Comparison of ENCODE assay signal across 9 cellular contexts in genomic region chr12:53751336-53752191, GRCh38. TPM values are rescaled to one million over a fixed set of nuclear protein-coding genes. Genes with fewer than 3 reads are reported as not detected.
A peak's percentile ranks its signal among the peaks of the same experiment; 100 is the strongest.
DNase-seq lines count a peak whose midpoint lies in the region; ATAC-seq and TF ChIP-seq lines count a peak whose summit lies in the region.
"Had no signal": no experiment of that assay in that cellular context is flagged by ENCODE, and none has a peak within 500 bp of the region (broad histone marks: within the 10 kb centered on the region; RNA-seq: fewer than 3 reads in every experiment).

TSS of gene CISTR (minus strand) at chr12:53751979.

- no peak for TF ChIP-seq CTCF in AG04450 (IDR thresholded peaks at IDR 0.05; ENCODE audit: low read depth, low read length)
- no peak for TF ChIP-seq CTCF in mammary epithelial cell (conservative IDR thresholded peaks at IDR 0.05 in 1 of 2, IDR thresholded peaks at IDR 0.05 in 1 of 2; ENCODE audit: extremely low read depth in 1 of 2, insufficient read depth in 1 of 2, low read depth in 1 of 2, low read length in 2 of 2)
- no peak for TF ChIP-seq CTCF in liver (IDR thresholded peaks at IDR 0.05; ENCODE audit: low read depth, low read length, missing input control)
- TF ChIP-seq CTCF in thoracic aorta (IDR thresholded peaks at IDR 0.05), result no peak

- H3K36me3 ChIP-seq in mammary epithelial cell (ENCODE audit: insufficient read depth, low read length) (no peaks in the 10 kb centered on the region), liver (ENCODE audit: control insufficient read depth in 4 of 4, insufficient read depth in 3 of 4, low read depth in 1 of 4, low read length in 3 of 4) (no peaks in the 10 kb centered on the region), thoracic aorta (no peaks in the 10 kb centered on the region)

- ATAC-seq in GM19023 (IDR thresholded peaks at IDR 0.05; ENCODE audit: unreplicated experiment), result peak; percentile 45
- no peak for ATAC-seq in thoracic aorta (ENCODE audit: insufficient number of reproducible peaks, low FRiP score, low read depth)
- ATAC-seq in GM19455 (IDR thresholded peaks at IDR 0.05; ENCODE audit: unreplicated experiment), result no peak

- POLR2A ChIA-PET in AG04450 (lab: Yijun Ruan, JAX), result no interaction called here

- H3K79me2 ChIP-seq in mammary epithelial cell (ENCODE audit: insufficient read depth, low read length), result no peaks in the 10 kb centered on the region

- H3K9ac ChIP-seq in mammary epithelial cell (ENCODE audit: insufficient read depth, low read length) (no peak within 1 kb of the TSS), liver (ENCODE audit: low read depth in 1 of 2, low read length in 2 of 2) (peak within 1 kb of the TSS in 1 of 2 donors; percentile 17)

- peaks cover 4% of the 10 kb centered on the region for H3K4me1 ChIP-seq in mammary epithelial cell (ENCODE audit: insufficient read depth, low read length)
- H3K4me1 ChIP-seq in liver (ENCODE audit: control insufficient read depth in 4 of 4, insufficient read depth in 4 of 4, low read length in 3 of 4), result peaks cover 8 to 15% (median 13%) of the 10 kb centered on the region in 4 donors
- peaks cover 15 to 19% of the 10 kb centered on the region in 2 donors for H3K4me1 ChIP-seq in thoracic aorta (ENCODE audit: control insufficient read depth in 1 of 2, low read depth in 2 of 2)

- peak within 1 kb of the TSS; percentile 77 for H2AFZ ChIP-seq in mammary epithelial cell (ENCODE audit: low read depth, low read length)

- dilution Hi-C loops in mammary epithelial cell (cut with HindIII; ENCODE audit: low sequenced_read_pairs), result no loop called here

- CTCF ChIA-PET in AG04450 (lab: Charles Lee), result interaction anchor here (0.6 to 7.8 kb wide), 3 partner anchors 6 to 465 kb away, joined by 3 to 91 read pairs (median 4); no protein-coding TSS in a partner anchor
- CTCF ChIA-PET in mammary epithelial cell (lab: Charles Lee; ENCODE audit: low non-redundant PET), result interaction anchor here (0.9 kb wide), 1 partner anchor 49 kb away, joined by 3 read pairs; no protein-coding TSS in a partner anchor

- no peak within 1 kb of the TSS for H3K27ac ChIP-seq in AG04450 (ENCODE audit: low read depth, low read length)
- H3K27ac ChIP-seq in mammary epithelial cell (ENCODE audit: insufficient read depth, low read depth, low read length), result no peak within 1 kb of the TSS
- H3K27ac ChIP-seq in liver (ENCODE audit: low read depth in 1 of 2, low read length in 2 of 2), result no peak within 1 kb of the TSS
- no peak within 1 kb of the TSS for H3K27ac ChIP-seq in thoracic aorta
- H3K27ac ChIP-seq: epithelial cell of prostate had no signal

- intact Hi-C loops in mammary epithelial cell (cut with micrococcal nuclease), result no loop called here

- H3K9me3 ChIP-seq in AG04450 (ENCODE audit: control insufficient read depth, insufficient read depth, low read length), result no peaks in the 10 kb centered on the region; the same call in 1 of the 2 replicates
- no peaks in the 10 kb centered on the region for H3K9me3 ChIP-seq in mammary epithelial cell (replicated peaks; ENCODE audit: insufficient read depth, low read length)
- H3K9me3 ChIP-seq in liver (ENCODE audit: control insufficient read depth in 4 of 4, low read length in 3 of 4), result no peaks in the 10 kb centered on the region
- H3K9me3 ChIP-seq in thoracic aorta, result no peaks in the 10 kb centered on the region

- peak within 1 kb of the TSS; percentile 84 for H3K4me2 ChIP-seq in mammary epithelial cell (ENCODE audit: insufficient read depth, low read depth, low read length)

- no peaks in the 10 kb centered on the region for H4K20me1 ChIP-seq in mammary epithelial cell (ENCODE audit: insufficient read depth, low read length)

- no peak for TF ChIP-seq RAD21 in liver (IDR thresholded peaks at IDR 0.05)

- H3K4me3 ChIP-seq in AG04450 (ENCODE audit: low read depth, low read length) (peak within 1 kb of the TSS; percentile 48), mammary epithelial cell (replicated peaks in 1 of 3; ENCODE audit: insufficient read depth in 1 of 3, low read depth in 2 of 3, low read length in 3 of 3) (peak within 1 kb of the TSS; percentile 26 to 39 (median 36)), liver (ENCODE audit: low read depth in 1 of 3, low read length in 3 of 3) (peak within 1 kb of the TSS in 2 of 3 donors; percentile 19 to 45), thoracic aorta (peak within 1 kb of the TSS; percentile 75)

- WGBS in mammary epithelial cell (ENCODE audit: low coverage, missing lambda C conversion rate), result 8% methylated on average over 31 of the region's 76 CpGs
- 6% methylated on average over 76 of the region's 76 CpGs for WGBS in liver

- H3K27me3 ChIP-seq in AG04450 (ENCODE audit: control insufficient read depth, insufficient read depth, low read length) (peaks cover 70% of the 10 kb centered on the region), mammary epithelial cell (ENCODE audit: insufficient read depth, low read length) (peaks cover 17% of the 10 kb centered on the region), liver (ENCODE audit: control insufficient read depth in 4 of 4, insufficient read depth in 4 of 4, low read length in 3 of 4) (peaks cover 0 to 23% (median 6%) of the 10 kb centered on the region in 4 donors), thoracic aorta (replicated peaks; ENCODE audit: insufficient read depth) (peaks cover 11% of the 10 kb centered on the region)

- in situ Hi-C loops in mammary epithelial cell (cut with MboI; ENCODE audit: low sequenced_read_pairs in 2 of 2), result loop anchor here in 1 of 2 donors (25.0 kb wide), 1 partner anchor 186 kb away; the partner anchor contains the start of gene HOXC13

- DNase-seq in AG04450 (ENCODE audit: low read depth, low spot score) (no peak), NCI-H69 (lab: John Stamatoyannopoulos, UW) (peak; percentile 90), mammary epithelial cell (no peak), thoracic aorta (ENCODE audit: low spot score) (no peak)
- no peak for DNase-seq in NK-92 treated with Interleukin-12 subunit alpha and Interleukin-12 subunit beta, amount 100 ng/mL, for 24 hours (lab: John Stamatoyannopoulos, UW)

- no TSS peak for BruUV-seq in mammary epithelial cell (replicated peaks; lab: Mats Ljungman, UMichigan)

TF ChIP-seq in liver, 16 proteins besides CTCF, POLR2A, EP300 and RAD21:
- TF ChIP-seq EGR1 (IDR thresholded peaks at IDR 0.05; ENCODE audit: low read depth in 2 of 2) (no peak), FOXA2 (IDR thresholded peaks at IDR 0.05) (no peak), FOXA1 (IDR thresholded peaks at IDR 0.05) (no peak), ZBTB33 (IDR thresholded peaks at IDR 0.05) (no peak), YY1 (IDR thresholded peaks at IDR 0.05) (no peak), GABPA (IDR thresholded peaks at IDR 0.05 in 1 of 2, conservative IDR thresholded peaks at IDR 0.05 in 1 of 2) (no peak), ATF3 (IDR thresholded peaks at IDR 0.05) (no peak), MAX (IDR thresholded peaks at IDR 0.05) (no peak), SP1 (IDR thresholded peaks at IDR 0.05) (no peak)

RNA-seq across cellular contexts. Expression of gene CISTR, which starts in this region (rescaled TPM):
- polyA plus RNA-seq in AG04450 (2011; rRNA removed) (not detected in 2 replicates), mammary epithelial cell (not detected), liver (not detected)
- polyA minus RNA-seq in AG04450 (2011; rRNA and poly(A)+ RNA removed), result not detected in 2 replicates
- total RNA-seq in mammary epithelial cell (not detected), liver (not detected), thoracic aorta (not detected)
- polyA minus RNA-seq in mammary epithelial cell, result not detected
